ENCODE assay signal across 1 cellular context in the genomic region with DNA sequence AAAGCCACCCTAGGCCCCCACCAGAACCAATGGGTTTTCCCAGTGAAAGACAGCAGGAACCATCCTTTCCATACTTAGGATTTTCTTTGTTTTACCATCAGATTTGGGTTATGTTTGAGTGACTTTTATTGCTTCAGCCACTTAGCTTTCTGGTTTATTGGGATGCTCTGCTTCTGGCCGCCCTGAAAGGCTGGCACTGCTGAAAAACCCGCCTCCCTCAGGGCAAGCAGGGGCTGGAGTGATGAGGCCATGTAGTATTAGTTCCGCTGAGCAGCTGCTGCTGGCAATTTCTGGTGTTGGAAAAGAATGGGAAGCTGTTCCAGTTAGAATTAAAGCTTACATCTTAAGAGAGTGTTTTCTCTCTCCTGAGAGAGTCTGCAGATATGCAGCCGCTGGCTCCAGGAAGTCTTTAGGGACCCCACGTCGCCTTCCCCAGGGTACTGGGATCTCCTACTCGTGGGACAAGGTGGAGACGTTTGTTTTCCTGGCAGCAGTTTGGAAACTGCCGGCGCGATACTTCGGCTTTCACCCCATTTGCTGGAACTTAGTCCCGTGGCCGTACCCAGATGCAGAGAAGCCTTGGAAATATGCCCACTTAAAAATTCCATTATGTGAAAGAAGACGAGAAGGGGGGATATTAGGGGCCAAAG.
TF ChIP-seq lines count a peak whose summit lies in the region.

No MANE protein-coding gene starts in this region.

TF ChIP-seq in GM23338, 12 proteins besides CTCF, POLR2A, EP300 and RAD21 (continued from another document):
- TF ChIP-seq, protein P1, sequence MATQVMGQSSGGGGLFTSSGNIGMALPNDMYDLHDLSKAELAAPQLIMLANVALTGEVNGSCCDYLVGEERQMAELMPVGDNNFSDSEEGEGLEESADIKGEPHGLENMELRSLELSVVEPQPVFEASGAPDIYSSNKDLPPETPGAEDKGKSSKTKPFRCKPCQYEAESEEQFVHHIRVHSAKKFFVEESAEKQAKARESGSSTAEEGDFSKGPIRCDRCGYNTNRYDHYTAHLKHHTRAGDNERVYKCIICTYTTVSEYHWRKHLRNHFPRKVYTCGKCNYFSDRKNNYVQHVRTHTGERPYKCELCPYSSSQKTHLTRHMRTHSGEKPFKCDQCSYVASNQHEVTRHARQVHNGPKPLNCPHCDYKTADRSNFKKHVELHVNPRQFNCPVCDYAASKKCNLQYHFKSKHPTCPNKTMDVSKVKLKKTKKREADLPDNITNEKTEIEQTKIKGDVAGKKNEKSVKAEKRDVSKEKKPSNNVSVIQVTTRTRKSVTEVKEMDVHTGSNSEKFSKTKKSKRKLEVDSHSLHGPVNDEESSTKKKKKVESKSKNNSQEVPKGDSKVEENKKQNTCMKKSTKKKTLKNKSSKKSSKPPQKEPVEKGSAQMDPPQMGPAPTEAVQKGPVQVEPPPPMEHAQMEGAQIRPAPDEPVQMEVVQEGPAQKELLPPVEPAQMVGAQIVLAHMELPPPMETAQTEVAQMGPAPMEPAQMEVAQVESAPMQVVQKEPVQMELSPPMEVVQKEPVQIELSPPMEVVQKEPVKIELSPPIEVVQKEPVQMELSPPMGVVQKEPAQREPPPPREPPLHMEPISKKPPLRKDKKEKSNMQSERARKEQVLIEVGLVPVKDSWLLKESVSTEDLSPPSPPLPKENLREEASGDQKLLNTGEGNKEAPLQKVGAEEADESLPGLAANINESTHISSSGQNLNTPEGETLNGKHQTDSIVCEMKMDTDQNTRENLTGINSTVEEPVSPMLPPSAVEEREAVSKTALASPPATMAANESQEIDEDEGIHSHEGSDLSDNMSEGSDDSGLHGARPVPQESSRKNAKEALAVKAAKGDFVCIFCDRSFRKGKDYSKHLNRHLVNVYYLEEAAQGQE (IDR thresholded peaks at IDR 0.05; ENCODE audit: unreplicated experiment), result no peak
- TF ChIP-seq ZNF114 (CRISPR knock-in tag; IDR thresholded peaks at IDR 0.05) (no peak), EZH2phosphoT487 (IDR thresholded peaks at IDR 0.05; ENCODE audit: unreplicated experiment) (no peak), ZNF331 (CRISPR knock-in tag; IDR thresholded peaks at IDR 0.05; ENCODE audit: low read depth) (no peak), EZH2 (IDR thresholded peaks at IDR 0.05; ENCODE audit: low read depth, unreplicated experiment) (no peak), CREB1 (CRISPR knock-in tag; IDR thresholded peaks at IDR 0.05; ENCODE audit: low read depth) (no peak), STAT1 (IDR thresholded peaks at IDR 0.05; ENCODE audit: unreplicated experiment) (no peak), NANOG (IDR thresholded peaks at IDR 0.05; ENCODE audit: borderline replicate concordance) (no peak), JUNB (IDR thresholded peaks at IDR 0.05; ENCODE audit: unreplicated experiment) (no peak)
- TF ChIP-seq, protein P2, sequence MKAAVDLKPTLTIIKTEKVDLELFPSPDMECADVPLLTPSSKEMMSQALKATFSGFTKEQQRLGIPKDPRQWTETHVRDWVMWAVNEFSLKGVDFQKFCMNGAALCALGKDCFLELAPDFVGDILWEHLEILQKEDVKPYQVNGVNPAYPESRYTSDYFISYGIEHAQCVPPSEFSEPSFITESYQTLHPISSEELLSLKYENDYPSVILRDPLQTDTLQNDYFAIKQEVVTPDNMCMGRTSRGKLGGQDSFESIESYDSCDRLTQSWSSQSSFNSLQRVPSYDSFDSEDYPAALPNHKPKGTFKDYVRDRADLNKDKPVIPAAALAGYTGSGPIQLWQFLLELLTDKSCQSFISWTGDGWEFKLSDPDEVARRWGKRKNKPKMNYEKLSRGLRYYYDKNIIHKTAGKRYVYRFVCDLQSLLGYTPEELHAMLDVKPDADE (IDR thresholded peaks at IDR 0.05), result no peak
